ENCODE assay signal across 8 cellular contexts in genomic region chr10:14837756-14838581, GRCh38. TPM values are rescaled to one million over a fixed set of nuclear protein-coding genes. Genes with fewer than 3 reads are reported as not detected.
DNase-seq lines count a peak whose midpoint lies in the region; ATAC-seq and TF ChIP-seq lines count a peak whose summit lies in the region.

Gene CDNF, minus strand, starts transcription at chr10:14838037. Its CDS starts 91 bp downstream, at chr10:14837946.
Gene HSPA14, plus strand, starts transcription at chr10:14838306. Its CDS starts 97 bp downstream, at chr10:14838403.
Gene MSANTD7, plus strand, starts transcription at chr10:14838306. Its CDS starts 3,979 bp downstream, at chr10:14842285.

- H3K9ac ChIP-seq in iPS-18a (ENCODE audit: low read length), result peak within 1 kb of the TSS; percentile 96
- H3K9ac ChIP-seq in skeletal muscle satellite cell (ENCODE audit: low read depth, low read length), result peak within 1 kb of the TSS; percentile 99

- no peaks in the 10 kb centered on the region for H3K9me3 ChIP-seq in breast epithelium
- H3K9me3 ChIP-seq in iPS-18a (ENCODE audit: control insufficient read depth, low read depth, low read length), result no peaks in the 10 kb centered on the region
- H3K9me3 ChIP-seq in skeletal muscle satellite cell (replicated peaks; ENCODE audit: low read length), result no peaks in the 10 kb centered on the region

- TF ChIP-seq CTCF in VCaP (conservative IDR thresholded peaks at IDR 0.05), result no peak
- TF ChIP-seq CTCF in breast epithelium (IDR thresholded peaks at IDR 0.05), result peak in 1 of 3 donors; percentile 6

- H3K79me2 ChIP-seq in ACC112 (ENCODE audit: control insufficient read depth, insufficient read depth, low read length, unreplicated experiment), result peaks cover 30% of the 10 kb centered on the region

- ATAC-seq in GM18870 (IDR thresholded peaks at IDR 0.05; ENCODE audit: unreplicated experiment) (peak; percentile 91), HG03135 (IDR thresholded peaks at IDR 0.05; ENCODE audit: unreplicated experiment) (peak; percentile 90)

- intact Hi-C loops in breast epithelium (cut with DNase I; ENCODE audit: low total_unique reads), result no loop called here

- peaks cover 21% of the 10 kb centered on the region for H3K36me3 ChIP-seq in ACC112 (ENCODE audit: insufficient read depth, low read length)
- H3K36me3 ChIP-seq in breast epithelium, result peaks cover 12% of the 10 kb centered on the region
- peaks cover 30% of the 10 kb centered on the region for H3K36me3 ChIP-seq in iPS-18a (ENCODE audit: control insufficient read depth, low read depth, low read length)
- H3K36me3 ChIP-seq in skeletal muscle satellite cell (ENCODE audit: insufficient read depth, low read length), result peaks cover 28% of the 10 kb centered on the region

- H3K4me3 ChIP-seq in ACC112 (ENCODE audit: low read depth, low read length) (peak within 1 kb of the TSS; percentile 84), breast epithelium (peak within 1 kb of the TSS; percentile 94 to 99 (median 98)), iPS-18a (ENCODE audit: low read length) (peak within 1 kb of the TSS; percentile 92), skeletal muscle satellite cell (ENCODE audit: low read length) (peak within 1 kb of the TSS; percentile 98)

- H3K4me1 ChIP-seq in ACC112 (ENCODE audit: control insufficient read depth, insufficient read depth, low read length, unreplicated experiment) (peaks cover 9% of the 10 kb centered on the region), breast epithelium (peaks cover 0 to 7% of the 10 kb centered on the region in 2 donors), iPS-18a (ENCODE audit: control insufficient read depth, low read depth, low read length) (peaks cover 8% of the 10 kb centered on the region), skeletal muscle satellite cell (ENCODE audit: control insufficient read depth, insufficient read depth, low read length) (peaks cover 6% of the 10 kb centered on the region)

- H2AFZ ChIP-seq in ACC112 (ENCODE audit: low read length, unreplicated experiment), result peak within 1 kb of the TSS; percentile 93

- DNase-seq in NCI-H2196 treated with DMSO at 0.1 percent for 48 hours (lab: John Stamatoyannopoulos, UW; ENCODE audit: unreplicated experiment) (peak; percentile 85), breast epithelium (ENCODE audit: low spot score in 2 of 2) (peak; percentile 98)

- peak; percentile 21 for TF ChIP-seq POLR2A in breast epithelium (IDR thresholded peaks at IDR 0.05)

- H3K27me3 ChIP-seq in ACC112 (ENCODE audit: insufficient read depth, low read length) (no peaks in the 10 kb centered on the region), breast epithelium (no peaks in the 10 kb centered on the region), iPS-18a (ENCODE audit: control insufficient read depth, insufficient read depth, low read length) (no peaks in the 10 kb centered on the region), skeletal muscle satellite cell (ENCODE audit: control insufficient read depth, insufficient read depth, low read length) (no peaks in the 10 kb centered on the region)

- H3K4me2 ChIP-seq in skeletal muscle satellite cell (ENCODE audit: low read length), result peak within 1 kb of the TSS; percentile 93

- H3K27ac ChIP-seq in ACC112 (ENCODE audit: low read depth, low read length) (peak within 1 kb of the TSS; percentile 76), VCaP (peak within 1 kb of the TSS; percentile 93), breast epithelium (peak within 1 kb of the TSS; percentile 96 to 98), iPS-18a (ENCODE audit: low read length) (peak within 1 kb of the TSS; percentile 79)

RNA-seq across cellular contexts. Expression of gene CDNF, which starts in this region (rescaled TPM):
- total RNA-seq in breast epithelium, result 1 to 10 TPM; 2.9 to 6.2 (median 5.1) TPM
- total RNA-seq in skeletal muscle satellite cell (2012; rRNA removed), result 0.44 and 0.51 TPM in 2 replicates

RNA-seq across cellular contexts. Expression of gene HSPA14, which starts in this region (rescaled TPM):
- total RNA-seq in breast epithelium, result 10 to 100 TPM in 2 of 3 donors, 1 to 10 TPM in 1; 9.3 to 16.7 (median 16.4) TPM
- 16.6 and 21.3 TPM in 2 replicates for total RNA-seq in skeletal muscle satellite cell (2012; rRNA removed)

RNA-seq across cellular contexts. Expression of gene MSANTD7, which starts in this region (rescaled TPM):
- total RNA-seq in breast epithelium, result 10 to 100 TPM in 2 of 3 donors, 1 to 10 TPM in 1; 9.6 to 14.0 (median 11.1) TPM
- 19.5 and 21.2 TPM in 2 replicates for total RNA-seq in skeletal muscle satellite cell (2012; rRNA removed)

Comparison
In these comparisons a context has a peak if more than half of its experiments do, and no peak if none do; other contexts are left out.
1. Peak in every context shown above with its lines: DNase-seq, ATAC-seq, H3K4me3 ChIP-seq and H3K27ac ChIP-seq.